In the genomic region with DNA sequence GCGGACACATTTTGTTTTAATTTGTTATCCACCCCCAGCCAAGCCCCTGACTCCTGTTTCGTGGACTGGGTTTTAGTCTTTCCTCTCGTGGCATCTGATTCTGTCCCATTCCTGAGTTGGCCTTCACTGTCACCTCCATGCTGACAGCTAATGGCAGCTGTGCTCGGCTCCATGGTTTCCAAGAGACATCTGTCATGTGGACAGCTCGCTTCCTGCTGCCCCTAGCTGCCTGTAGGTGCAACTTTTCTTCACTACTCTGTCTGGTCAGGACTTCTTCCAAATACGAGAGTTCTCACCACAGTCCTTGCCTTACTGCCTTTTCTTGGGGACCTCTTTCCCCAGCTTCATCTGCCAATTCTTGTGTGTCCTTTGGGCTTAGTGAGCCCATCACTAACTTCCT, we compare ENCODE assay signal across 15 cellular contexts.
"Had no signal": no experiment of that assay in that cellular context is flagged by ENCODE, and none has a peak within 500 bp of the region (broad histone marks: within the 10 kb centered on the region; RNA-seq: fewer than 3 reads in every experiment).

No MANE protein-coding gene starts in this region.

- ATAC-seq: activated CD8-positive, alpha-beta T cell treated with anti-CD3 and anti-CD28 coated beads, Interleukin-2, amount 10 ng/mL, durations not matched to agents 7 days and 5 days; heart left ventricle; left lung; stimulated activated naive CD8-positive, alpha-beta T cell treated with anti-CD3 and anti-CD28 coated beads, Interleukin-15, amount 100 ng/mL, for 72 hours had no signal

- DNase-seq: activated CD4-positive, alpha-beta T cell treated with anti-CD3 and anti-CD28 coated beads for 4 hours; activated CD8-positive, alpha-beta memory T cell treated with anti-CD3 and anti-CD28 coated beads, Interleukin-2, amount 50 U/mL, for 48 hours; activated CD8-positive, alpha-beta T cell treated with anti-CD3 and anti-CD28 coated beads, Interleukin-2, amount 10 ng/mL, durations not matched to agents 7 days and 5 days; activated naive CD4-positive, alpha-beta T cell; aorta; esophagus squamous epithelium; foreskin fibroblast; heart left ventricle; islet precursor cell; left lung; stimulated activated CD4-positive, alpha-beta T cell treated with anti-CD3 and anti-CD28 coated beads, Interleukin-4, amount 100 ng/mL, for 4 hours; stimulated activated naive CD8-positive, alpha-beta T cell treated with anti-CD3 and anti-CD28 coated beads, Interleukin-15, amount 100 ng/mL, for 72 hours; T1000 had no signal

- H3K9me3 ChIP-seq: breast epithelium, esophagus squamous epithelium, heart left ventricle, left lung had no signal

- H3K27me3 ChIP-seq: breast epithelium, heart left ventricle, left lung had no signal

- H3K27ac Mint-ChIP-seq: activated CD8-positive, alpha-beta T cell treated with anti-CD3 and anti-CD28 coated beads, Interleukin-2, amount 10 ng/mL, durations not matched to agents 7 days and 5 days; memory B cell; stimulated activated naive CD8-positive, alpha-beta T cell treated with anti-CD3 and anti-CD28 coated beads, Interleukin-15, amount 100 ng/mL, for 72 hours had no signal

- H3K36me3 ChIP-seq: breast epithelium, esophagus squamous epithelium, left lung had no signal

- H3K9me3 Mint-ChIP-seq: memory B cell; stimulated activated naive CD8-positive, alpha-beta T cell treated with anti-CD3 and anti-CD28 coated beads, Interleukin-15, amount 100 ng/mL, for 72 hours had no signal

- H3K27ac ChIP-seq: breast epithelium, esophagus squamous epithelium, heart left ventricle, left lung had no signal

- H3K4me1 ChIP-seq: breast epithelium, esophagus squamous epithelium, heart left ventricle, left lung had no signal

- H3K4me3 ChIP-seq: breast epithelium, esophagus squamous epithelium, heart left ventricle, left lung had no signal

- H3K4me1 Mint-ChIP-seq: memory B cell; stimulated activated naive CD8-positive, alpha-beta T cell treated with anti-CD3 and anti-CD28 coated beads, Interleukin-15, amount 100 ng/mL, for 72 hours had no signal

- H3K36me3 Mint-ChIP-seq: memory B cell had no signal

- H3K4me3 Mint-ChIP-seq: activated CD8-positive, alpha-beta T cell treated with anti-CD3 and anti-CD28 coated beads, Interleukin-2, amount 10 ng/mL, durations not matched to agents 7 days and 5 days; memory B cell; stimulated activated naive CD8-positive, alpha-beta T cell treated with anti-CD3 and anti-CD28 coated beads, Interleukin-15, amount 100 ng/mL, for 72 hours had no signal
